ENCODE assay signal across 22 cellular contexts in genomic region chr4:176593943-176594342, GRCh38.
"Had no signal": no experiment of that assay in that cellular context is flagged by ENCODE, and none has a peak within 500 bp of the region (broad histone marks: within the 10 kb centered on the region; RNA-seq: fewer than 3 reads in every experiment).

No MANE protein-coding gene starts in this region.

- H3K9me3 ChIP-seq: lower lobe of right lung, prostate gland had no signal

- H3K36me3 ChIP-seq: heart right ventricle, lower lobe of right lung, prostate gland, spleen, thoracic aorta, upper lobe of left lung had no signal

- ATAC-seq: activated CD8-positive, alpha-beta memory T cell treated with anti-CD3 and anti-CD28 coated beads, Interleukin-2, amount 10 ng/mL, durations not matched to agents 7 days and 5 days; activated CD8-positive, alpha-beta T cell treated with anti-CD3 and anti-CD28 coated beads for 36 hours; heart right ventricle; lower lobe of right lung; naive thymus-derived CD8-positive, alpha-beta T cell had no signal

- H3K4me3 ChIP-seq: coronary artery, heart right ventricle, lower lobe of right lung, prostate gland, spleen, thoracic aorta, upper lobe of left lung had no signal

- H3K27me3 ChIP-seq: heart right ventricle, spleen, upper lobe of left lung had no signal

- H3K27ac ChIP-seq: coronary artery, heart right ventricle, lower lobe of right lung, prostate gland, spleen, thoracic aorta, upper lobe of left lung had no signal

- DNase-seq: activated CD4-positive, alpha-beta T cell treated with anti-CD3 and anti-CD28 coated beads for 48 hours; activated CD8-positive, alpha-beta memory T cell treated with anti-CD3 and anti-CD28 coated beads, Interleukin-2, amount 10 ng/mL, durations not matched to agents 7 days and 5 days; activated CD8-positive, alpha-beta T cell treated with anti-CD3 and anti-CD28 coated beads for 36 hours; activated effector memory CD4-positive, alpha-beta T cell treated with anti-CD3 and anti-CD28 coated beads, Interleukin-2, amount 50 U/mL, for 16 hours; activated naive CD4-positive, alpha-beta T cell treated with anti-CD3 and anti-CD28 coated beads, Interleukin-2, amount 10 ng/mL, durations not matched to agents 7 days and 5 days; activated T-cell treated with anti-CD3 and anti-CD28 coated beads for 4 hours; amygdala; cerebellar nuclear complex; endodermal cell; foreskin fibroblast; heart right ventricle; islet precursor cell; lower lobe of right lung; mesendoderm; naive thymus-derived CD8-positive, alpha-beta T cell; spleen; stimulated activated CD4-positive, alpha-beta T cell treated with anti-CD3 and anti-CD28 coated beads, Interleukin-4, amount 100 ng/mL, for 24 hours; stimulated activated naive CD4-positive, alpha-beta T cell treated with Interleukin-2 at 50 U/mL for 16 hours; upper lobe of left lung had no signal

- H3K4me1 ChIP-seq: heart right ventricle, lower lobe of right lung, prostate gland, spleen, upper lobe of left lung had no signal
